ENCODE assay signal across 8 cellular contexts in the genomic region with DNA sequence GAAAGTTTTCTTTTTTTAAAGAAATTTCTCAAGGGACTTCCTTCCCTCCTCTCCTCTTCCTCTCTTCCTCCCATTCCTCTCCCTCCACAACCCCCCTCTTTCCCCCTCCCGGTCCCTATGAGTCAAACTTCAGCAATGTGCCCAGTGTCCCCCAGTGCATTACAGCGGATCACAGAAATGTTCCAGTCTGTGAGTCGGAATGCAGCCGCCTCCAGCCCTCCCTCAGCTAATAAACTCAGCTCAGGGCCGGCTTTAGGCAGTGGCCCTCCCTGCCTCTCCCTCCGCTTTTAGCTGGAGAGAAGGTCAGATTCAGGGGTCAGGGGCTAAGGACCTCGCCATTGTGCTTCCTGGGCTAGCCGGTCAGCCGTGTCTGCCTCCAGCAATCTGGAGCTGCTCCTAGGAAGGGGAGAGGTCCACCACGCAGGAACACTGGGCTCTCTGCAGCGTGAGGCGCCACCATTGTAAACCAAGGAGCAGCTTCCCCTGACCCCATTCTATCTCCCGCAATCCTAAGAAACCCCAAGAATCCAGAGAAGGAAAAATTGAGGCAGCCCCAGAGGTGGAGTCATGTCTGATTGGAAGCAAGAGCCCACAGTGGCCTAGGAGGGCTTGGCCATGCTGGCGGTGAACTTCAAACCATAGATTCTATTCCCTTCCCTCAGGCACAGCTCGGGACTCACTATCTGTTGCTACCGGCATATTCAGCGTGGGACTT. TPM values are rescaled to one million over a fixed set of nuclear protein-coding genes. Genes with fewer than 3 reads are reported as not detected.
DNase-seq lines count a peak whose midpoint lies in the region; FAIRE-seq and TF ChIP-seq lines count a peak whose summit lies in the region.

No MANE protein-coding gene starts in this region.

- no peaks in the 10 kb centered on the region for H3K27me3 ChIP-seq in SU-DHL-6 (ENCODE audit: low read length)
- no peaks in the 10 kb centered on the region for H3K27me3 ChIP-seq in endothelial cell of umbilical vein (ENCODE audit: control insufficient read depth in 2 of 2, insufficient read depth in 2 of 2, low read length in 2 of 2)
- H3K27me3 ChIP-seq in mononuclear cell (ENCODE audit: insufficient read depth, low read length), result no peaks in the 10 kb centered on the region

- H3K79me2 ChIP-seq in SU-DHL-6 (ENCODE audit: insufficient read depth, low read length) (peaks cover 33% of the 10 kb centered on the region), endothelial cell of umbilical vein (ENCODE audit: control insufficient read depth, insufficient read depth, low read length) (peaks cover 38% of the 10 kb centered on the region)

- POLR2A ChIA-PET in activated CD4-positive, alpha-beta T cell treated with anti-CD3 and anti-CD28 coated beads, Interleukin-2, amount 10 ng/mL, durations not matched to agents 7 days and 5 days (lab: Charles Lee), result no interaction called here
- POLR2A ChIA-PET in endothelial cell of umbilical vein (lab: Charles Lee), result interaction anchor here (0.7 to 1.8 kb wide), 7 partner anchors 8 to 63 kb away, joined by 3 to 8 read pairs (median 4); no protein-coding TSS in a partner anchor

- H3K4me3 ChIP-seq in SU-DHL-6 (ENCODE audit: insufficient read depth, low read length, poor library complexity, severe bottlenecking) (no peak overlapping the region), endothelial cell of umbilical vein (replicated peaks in 1 of 3; ENCODE audit: insufficient read depth in 1 of 3, low read depth in 1 of 3, low read length in 3 of 3) (peak overlapping the region in 2 of 3 experiments; percentile 36 to 85), mononuclear cell (ENCODE audit: low read length) (peak overlapping the region; percentile 62)

- intact Hi-C loops in endothelial cell of umbilical vein (cut with micrococcal nuclease), result loop anchor here (1.0 kb wide), 3 partner anchors 8 to 17 kb away; no protein-coding TSS in a partner anchor

- H3K4me2 ChIP-seq in SU-DHL-6 (ENCODE audit: low read depth, low read length, poor library complexity, severe bottlenecking), result peak overlapping the region; percentile 71
- peak overlapping the region; percentile 62 for H3K4me2 ChIP-seq in endothelial cell of umbilical vein (ENCODE audit: insufficient read depth, low read length)

- peaks cover 15% of the 10 kb centered on the region for H3F3A ChIP-seq in SU-DHL-6 (ENCODE audit: insufficient read depth)

- no peaks in the 10 kb centered on the region for H3K9me3 Mint-ChIP-seq in activated CD4-positive, alpha-beta T cell treated with anti-CD3 and anti-CD28 coated beads, Interleukin-2, amount 10 ng/mL, durations not matched to agents 7 days and 5 days

- no TSS peak for BruUV-seq in endothelial cell of umbilical vein (replicated peaks; lab: Mats Ljungman, UMichigan)

- H3K36me3 ChIP-seq in SU-DHL-6 (ENCODE audit: low read length) (no peaks in the 10 kb centered on the region), endothelial cell of umbilical vein (ENCODE audit: control insufficient read depth in 2 of 2, extremely low read depth in 1 of 2, insufficient read depth in 2 of 2, low read length in 2 of 2) (no peaks in the 10 kb centered on the region)

- H3K4me1 ChIP-seq in endothelial cell of umbilical vein (ENCODE audit: control insufficient read depth, extremely low read depth, insufficient read depth, low read length) (peaks cover 44% of the 10 kb centered on the region), mononuclear cell (ENCODE audit: insufficient read depth, low read length) (peaks cover 87% of the 10 kb centered on the region)

- H4K20me1 ChIP-seq in SU-DHL-6 (ENCODE audit: low read depth, low read length) (no peaks in the 10 kb centered on the region), endothelial cell of umbilical vein (replicated peaks; ENCODE audit: control insufficient read depth, extremely low read depth, insufficient read depth, low read length) (no peaks in the 10 kb centered on the region)

- DNase-seq in activated CD4-positive, alpha-beta T cell treated with anti-CD3 and anti-CD28 coated beads, Interleukin-2, amount 10 ng/mL, durations not matched to agents 7 days and 5 days, result no peak
- no peak for DNase-seq in activated CD4-positive, alpha-beta T cell treated with anti-CD3 and anti-CD28 coated beads, Interleukin-2, amount 50 U/mL, for 48 hours
- DNase-seq in endothelial cell of umbilical vein (ENCODE audit: low read depth, low spot score) (peak; percentile 91), ureter (ENCODE audit: low spot score) (peak; percentile 92)
- no peak for DNase-seq in activated CD4-positive, alpha-beta T cell treated with anti-CD3 and anti-CD28 coated beads for 48 hours
- no peak for DNase-seq in activated effector memory CD4-positive, alpha-beta T cell treated with anti-CD3 and anti-CD28 coated beads, Interleukin-2, amount 50 U/mL, for 16 hours

- H3K27me3 Mint-ChIP-seq in activated CD4-positive, alpha-beta T cell treated with anti-CD3 and anti-CD28 coated beads, Interleukin-2, amount 10 ng/mL, durations not matched to agents 7 days and 5 days, result no peaks in the 10 kb centered on the region

- peak overlapping the region; percentile 90 for H3K27ac Mint-ChIP-seq in activated CD4-positive, alpha-beta T cell treated with anti-CD3 and anti-CD28 coated beads, Interleukin-2, amount 10 ng/mL, durations not matched to agents 7 days and 5 days

- no peaks in the 10 kb centered on the region for H3K9me1 ChIP-seq in endothelial cell of umbilical vein (replicated peaks; ENCODE audit: control insufficient read depth, extremely low read depth, insufficient read depth, low read length)

- TF ChIP-seq POLR2A in endothelial cell of umbilical vein (IDR thresholded peaks at IDR 0.05; ENCODE audit: low read depth, low read length), result peak; percentile 33

- FAIRE-seq in endothelial cell of umbilical vein (lab: Jason Lieb, UNC), result peak; percentile 95

- CTCF ChIA-PET in activated CD4-positive, alpha-beta T cell treated with anti-CD3 and anti-CD28 coated beads, Interleukin-2, amount 10 ng/mL, durations not matched to agents 7 days and 5 days (lab: Charles Lee), result interaction anchor here (1.2 to 17.2 kb wide), 3 partner anchors 13 to 16 kb away, joined by 4 to 309 read pairs (median 23); no protein-coding TSS in a partner anchor
- CTCF ChIA-PET in endothelial cell of umbilical vein (lab: Charles Lee), result interaction anchor here (0.9 to 7.8 kb wide), 5 partner anchors 9 to 39 kb away, joined by 3 to 246 read pairs (median 8); no protein-coding TSS in a partner anchor

- no peaks in the 10 kb centered on the region for H3K9me2 ChIP-seq in SU-DHL-6 (replicated peaks; ENCODE audit: insufficient read depth, low read length)

- no peak overlapping the region for H3K27ac ChIP-seq in SU-DHL-6 (ENCODE audit: low read depth, low read length)
- H3K27ac ChIP-seq in endothelial cell of umbilical vein (ENCODE audit: insufficient read depth, low read depth, low read length), result peak overlapping the region; percentile 93

- no peak overlapping the region for H2AFZ ChIP-seq in SU-DHL-6 (ENCODE audit: low read depth, low read length, severe bottlenecking)
- peak overlapping the region; percentile 4 for H2AFZ ChIP-seq in endothelial cell of umbilical vein (ENCODE audit: low read depth, low read length)

- H3K9ac ChIP-seq in SU-DHL-6 (ENCODE audit: low read length) (peak overlapping the region; percentile 74; the same call in 1 of the 2 replicates), endothelial cell of umbilical vein (replicated peaks; ENCODE audit: extremely low read depth, insufficient read depth, low read length) (peak overlapping the region; percentile 92)

- dilution Hi-C loops in endothelial cell of umbilical vein (cut with MboI; ENCODE audit: extremely low pct_ligation_motif_present, low sequenced_read_pairs), result no loop called here

- TF ChIP-seq CTCF in SU-DHL-6 (IDR thresholded peaks at IDR 0.05; ENCODE audit: insufficient read depth, low read length, poor library complexity, severe bottlenecking) (no peak), endothelial cell of umbilical vein (IDR thresholded peaks at IDR 0.05; ENCODE audit: extremely low read depth in 1 of 2, insufficient read depth in 1 of 2, low read depth in 1 of 2, low read length in 2 of 2) (no peak)

- peak overlapping the region; percentile 76 for H3K4me3 Mint-ChIP-seq in activated CD4-positive, alpha-beta T cell treated with anti-CD3 and anti-CD28 coated beads, Interleukin-2, amount 10 ng/mL, durations not matched to agents 7 days and 5 days

- H3K4me1 Mint-ChIP-seq in activated CD4-positive, alpha-beta T cell treated with anti-CD3 and anti-CD28 coated beads, Interleukin-2, amount 10 ng/mL, durations not matched to agents 7 days and 5 days, result peaks cover 79% of the 10 kb centered on the region

- no peaks in the 10 kb centered on the region for H3K9me3 ChIP-seq in SU-DHL-6 (ENCODE audit: insufficient read depth, low read length)
- no peaks in the 10 kb centered on the region for H3K9me3 ChIP-seq in endothelial cell of umbilical vein (replicated peaks; ENCODE audit: control insufficient read depth, insufficient read depth, low read length)
- H3K9me3 ChIP-seq in mononuclear cell (ENCODE audit: low read depth, low read length), result no peaks in the 10 kb centered on the region

- H3K36me3 Mint-ChIP-seq in activated CD4-positive, alpha-beta T cell treated with anti-CD3 and anti-CD28 coated beads, Interleukin-2, amount 10 ng/mL, durations not matched to agents 7 days and 5 days (ENCODE audit: low read depth), result peaks cover 35% of the 10 kb centered on the region

RNA-seq across cellular contexts. Expression of gene HDAC7, which starts 1.1 kb away (rescaled TPM):
- total RNA-seq in activated CD4-positive, alpha-beta T cell treated with anti-CD3 and anti-CD28 coated beads, Interleukin-2, amount 10 ng/mL, durations not matched to agents 7 days and 5 days, result 100 to 1,000 TPM; 218 to 232 TPM
- 249 and 252 TPM in 2 replicates for total RNA-seq in endothelial cell of umbilical vein
- polyA plus RNA-seq in endothelial cell of umbilical vein, result 119 and 122 TPM in 2 replicates
- polyA plus RNA-seq in endothelial cell of umbilical vein (2011; cell fraction: cytosol; rRNA removed), result 101 and 125 TPM in 2 replicates
- polyA plus RNA-seq in endothelial cell of umbilical vein (2011; cell fraction: nucleus; rRNA removed), result 462 and 531 TPM in 2 replicates
- 105 and 119 TPM in 2 replicates for polyA plus RNA-seq in endothelial cell of umbilical vein (2012)
- polyA minus RNA-seq in endothelial cell of umbilical vein, result 81.4 and 95.8 TPM in 2 replicates
- 25.6 TPM for polyA minus RNA-seq in endothelial cell of umbilical vein (2011; cell fraction: cytosol; rRNA and poly(A)+ RNA removed)
- polyA minus RNA-seq in endothelial cell of umbilical vein (2011; cell fraction: nucleus; rRNA and poly(A)+ RNA removed), result 127 and 192 TPM in 2 replicates
- 25.4 TPM for total RNA-seq in mononuclear cell
- total RNA-seq in ureter, result 144 TPM

RNA-seq across cellular contexts. Expression of gene SLC48A1, which starts 47.8 kb away (rescaled TPM):
- 1 to 10 TPM; 7.9 to 9.1 TPM for total RNA-seq in activated CD4-positive, alpha-beta T cell treated with anti-CD3 and anti-CD28 coated beads, Interleukin-2, amount 10 ng/mL, durations not matched to agents 7 days and 5 days
- total RNA-seq in endothelial cell of umbilical vein (17.9 and 20.3 TPM in 2 replicates), mononuclear cell (3.8 TPM), ureter (41.3 TPM)
- 17.3 and 19.8 TPM in 2 replicates for polyA plus RNA-seq in endothelial cell of umbilical vein
- 13.0 and 14.1 TPM in 2 replicates for polyA plus RNA-seq in endothelial cell of umbilical vein (2011; cell fraction: cytosol; rRNA removed)
- polyA plus RNA-seq in endothelial cell of umbilical vein (2011; cell fraction: nucleus; rRNA removed), result 21.7 and 24.5 TPM in 2 replicates
- polyA plus RNA-seq in endothelial cell of umbilical vein (2012), result 14.7 and 19.3 TPM in 2 replicates
- polyA minus RNA-seq in endothelial cell of umbilical vein, result 14.9 and 20.7 TPM in 2 replicates
- polyA minus RNA-seq in endothelial cell of umbilical vein (2011; cell fraction: cytosol; rRNA and poly(A)+ RNA removed), result 18.2 TPM
- polyA minus RNA-seq in endothelial cell of umbilical vein (2011; cell fraction: nucleus; rRNA and poly(A)+ RNA removed), result 7.0 and 7.5 TPM in 2 replicates

Comparison
In these comparisons a context has a peak if more than half of its experiments do, and no peak if none do; other contexts are left out.
1. DNase-seq: peak in endothelial cell of umbilical vein (single experiment) and ureter (single experiment); none in activated CD4-positive, alpha-beta T cell treated with anti-CD3 and anti-CD28 coated beads, Interleukin-2, amount 10 ng/mL, durations not matched to agents 7 days and 5 days (single experiment), activated CD4-positive, alpha-beta T cell treated with anti-CD3 and anti-CD28 coated beads, Interleukin-2, amount 50 U/mL, for 48 hours (0 of 2), activated CD4-positive, alpha-beta T cell treated with anti-CD3 and anti-CD28 coated beads for 48 hours (single experiment) and activated effector memory CD4-positive, alpha-beta T cell treated with anti-CD3 and anti-CD28 coated beads, Interleukin-2, amount 50 U/mL, for 16 hours (single experiment).